In genomic region chr10:71608863-71609768, GRCh38 we compare ENCODE assay signal across 8 cellular contexts.
DNase-seq lines count a peak whose midpoint lies in the region; ATAC-seq and TF ChIP-seq lines count a peak whose summit lies in the region.

No MANE protein-coding gene starts in this region.

- no peak overlapping the region for H3K27ac ChIP-seq in CD4-positive, CD25-positive, alpha-beta regulatory T cell (ENCODE audit: insufficient read depth, low read length, poor library complexity, severe bottlenecking)
- H3K27ac ChIP-seq in HL-60 (replicated peaks) = no peak overlapping the region
- H3K27ac ChIP-seq in OCI-LY7 (ENCODE audit: low read depth, low read length, poor library complexity, severe bottlenecking) = no peak overlapping the region

- H3K9me3 Mint-ChIP-seq in CD4-positive, CD25-positive, alpha-beta regulatory T cell = no peaks in the 10 kb centered on the region
- H3K9me3 Mint-ChIP-seq in nephron progenitor cell = no peaks in the 10 kb centered on the region
- no peaks in the 10 kb centered on the region for H3K9me3 Mint-ChIP-seq in stimulated activated naive CD8-positive, alpha-beta T cell treated with anti-CD3 and anti-CD28 coated beads, Interleukin-15, amount 100 ng/mL, for 72 hours

- peak overlapping the region in 2 of 3 donors; percentile 26 to 52 for H3K27ac Mint-ChIP-seq in CD4-positive, CD25-positive, alpha-beta regulatory T cell
- no peak overlapping the region for H3K27ac Mint-ChIP-seq in nephron progenitor cell
- no peak overlapping the region for H3K27ac Mint-ChIP-seq in stimulated activated naive CD8-positive, alpha-beta T cell treated with anti-CD3 and anti-CD28 coated beads, Interleukin-15, amount 100 ng/mL, for 72 hours

- no peaks in the 10 kb centered on the region for H3K9me3 ChIP-seq in CD4-positive, CD25-positive, alpha-beta regulatory T cell (ENCODE audit: control insufficient read depth in 2 of 2, low read length in 2 of 2)
- H3K9me3 ChIP-seq in OCI-LY7 (ENCODE audit: low read length) = no peaks in the 10 kb centered on the region

- CTCF ChIA-PET in OCI-LY7 (lab: Charles Lee; ENCODE audit: unreplicated experiment) = interaction anchor here (0.9 kb wide), 1 partner anchor 38 kb away, joined by 3 read pairs; no protein-coding TSS in a partner anchor

- POLR2A ChIA-PET in OCI-LY7 (lab: Charles Lee) = interaction anchor here (0.6 to 0.8 kb wide), 3 partner anchors 13 to 1963 kb away, joined by 3 to 6 read pairs (median 4); no protein-coding TSS in a partner anchor

- no peaks in the 10 kb centered on the region for H3K4me1 ChIP-seq in CD4-positive, CD25-positive, alpha-beta regulatory T cell (ENCODE audit: control insufficient read depth, insufficient read depth, low read length, poor library complexity, severe bottlenecking)
- H3K4me1 ChIP-seq in OCI-LY7 (ENCODE audit: insufficient read depth, low read length, poor library complexity, severe bottlenecking) = no peaks in the 10 kb centered on the region

- peak; percentile 72 for TF ChIP-seq CTCF in HL-60 (IDR thresholded peaks at IDR 0.05; ENCODE audit: insufficient read depth, low read length)
- TF ChIP-seq CTCF in OCI-LY7 (conservative IDR thresholded peaks at IDR 0.05; ENCODE audit: low read length) = peak; percentile 90
- peak; percentile 76 for TF ChIP-seq CTCF in nephron progenitor cell (IDR thresholded peaks at IDR 0.05)

- H3K79me2 ChIP-seq in OCI-LY7 (ENCODE audit: insufficient read depth, low read depth, low read length) = no peaks in the 10 kb centered on the region

- ATAC-seq in CD4-positive, CD25-positive, alpha-beta regulatory T cell (ENCODE audit: low read depth in 2 of 2) = peak in 1 of 2 donors; percentile 31
- ATAC-seq in stimulated activated naive CD8-positive, alpha-beta T cell treated with anti-CD3 and anti-CD28 coated beads, Interleukin-15, amount 100 ng/mL, for 72 hours = peak; percentile 74
- ATAC-seq in HG02610 (IDR thresholded peaks at IDR 0.05; ENCODE audit: unreplicated experiment) = no peak

- no peaks in the 10 kb centered on the region for H3K9me2 ChIP-seq in OCI-LY7 (ENCODE audit: insufficient read depth, low read length)

- peak; percentile 21 to 54 (median 31) for DNase-seq in CD4-positive, CD25-positive, alpha-beta regulatory T cell
- DNase-seq in HL-60 (ENCODE audit: low read depth in 1 of 2, low spot score in 1 of 2) = peak in 1 of 2 experiments; percentile 68
- DNase-seq in OCI-LY7 (ENCODE audit: low spot score) = peak; percentile 78
- peak; percentile 81 to 83 for DNase-seq in activated T-cell treated with anti-CD3 and anti-CD28 coated beads, Interleukin-2, amount 50 U/mL, for 48 hours
- peak; percentile 29 for DNase-seq in fibroblast of gingiva (ENCODE audit: low read depth)
- DNase-seq in nephron progenitor cell = peak; percentile 92
- peak; percentile 60 to 64 for DNase-seq in stimulated activated naive CD8-positive, alpha-beta T cell treated with anti-CD3 and anti-CD28 coated beads, Interleukin-15, amount 100 ng/mL, for 72 hours

- peaks cover 0 to 3% (median 0%) of the 10 kb centered on the region in 4 donors for H3K4me1 Mint-ChIP-seq in CD4-positive, CD25-positive, alpha-beta regulatory T cell
- H3K4me1 Mint-ChIP-seq in nephron progenitor cell = peaks cover 40% of the 10 kb centered on the region
- H3K4me1 Mint-ChIP-seq in stimulated activated naive CD8-positive, alpha-beta T cell treated with anti-CD3 and anti-CD28 coated beads, Interleukin-15, amount 100 ng/mL, for 72 hours = peaks cover 6% of the 10 kb centered on the region

- intact Hi-C loops in OCI-LY7 (cut with micrococcal nuclease; ENCODE audit: unreplicated experiment) = loop anchor here (2.0 to 5.0 kb wide), 2 partner anchors 227 to 294 kb away; no protein-coding TSS in a partner anchor

- no peak overlapping the region for H3K4me3 Mint-ChIP-seq in CD4-positive, CD25-positive, alpha-beta regulatory T cell
- no peak overlapping the region for H3K4me3 Mint-ChIP-seq in nephron progenitor cell
- H3K4me3 Mint-ChIP-seq in stimulated activated naive CD8-positive, alpha-beta T cell treated with anti-CD3 and anti-CD28 coated beads, Interleukin-15, amount 100 ng/mL, for 72 hours = no peak overlapping the region

- no peak overlapping the region for H3K4me3 ChIP-seq in CD4-positive, CD25-positive, alpha-beta regulatory T cell (ENCODE audit: low read depth, low read length)
- no peak overlapping the region for H3K4me3 ChIP-seq in HL-60 (replicated peaks; ENCODE audit: insufficient read depth, low read length)
- no peak overlapping the region for H3K4me3 ChIP-seq in OCI-LY7 (ENCODE audit: low read depth, low read length, poor library complexity, severe bottlenecking)

- no peaks in the 10 kb centered on the region for H3K27me3 Mint-ChIP-seq in CD4-positive, CD25-positive, alpha-beta regulatory T cell
- peaks cover 30% of the 10 kb centered on the region for H3K27me3 Mint-ChIP-seq in nephron progenitor cell (ENCODE audit: low read depth, poor library complexity)
- peaks cover 8% of the 10 kb centered on the region for H3K27me3 Mint-ChIP-seq in stimulated activated naive CD8-positive, alpha-beta T cell treated with anti-CD3 and anti-CD28 coated beads, Interleukin-15, amount 100 ng/mL, for 72 hours

- H3K36me3 Mint-ChIP-seq in CD4-positive, CD25-positive, alpha-beta regulatory T cell = no peaks in the 10 kb centered on the region
- no peaks in the 10 kb centered on the region for H3K36me3 Mint-ChIP-seq in nephron progenitor cell (ENCODE audit: low read depth)

- no peaks in the 10 kb centered on the region for H3K27me3 ChIP-seq in CD4-positive, CD25-positive, alpha-beta regulatory T cell (ENCODE audit: control insufficient read depth, insufficient read depth, low read length)
- H3K27me3 ChIP-seq in HL-60 (ENCODE audit: insufficient read depth, poor library complexity, severe bottlenecking) = no peaks in the 10 kb centered on the region

- no TSS peak for BruUV-seq in OCI-LY7 (replicated peaks; lab: Mats Ljungman, UMichigan)

- H3K4me2 ChIP-seq in OCI-LY7 (ENCODE audit: low read length) = no peak overlapping the region

- H2AFZ ChIP-seq in OCI-LY7 (ENCODE audit: low read length) = no peak overlapping the region

- no peaks in the 10 kb centered on the region for H4K20me1 ChIP-seq in OCI-LY7 (ENCODE audit: insufficient read depth, low read length)

- no peaks in the 10 kb centered on the region for H3K36me3 ChIP-seq in CD4-positive, CD25-positive, alpha-beta regulatory T cell (ENCODE audit: control insufficient read depth, insufficient read depth, low read length)
- no peaks in the 10 kb centered on the region for H3K36me3 ChIP-seq in OCI-LY7 (ENCODE audit: insufficient read depth, low read length)

Comparison
In these comparisons a context has a peak if more than half of its experiments do, and no peak if none do; other contexts are left out.
1. H3K27ac Mint-ChIP-seq: peak in CD4-positive, CD25-positive, alpha-beta regulatory T cell (2 of 3); none in nephron progenitor cell (single experiment) and stimulated activated naive CD8-positive, alpha-beta T cell treated with anti-CD3 and anti-CD28 coated beads, Interleukin-15, amount 100 ng/mL, for 72 hours (0 of 2).
2. Peak in every context shown above with its lines, with median percentiles within 50 percentile points of each other: CTCF ChIP-seq.